8 cellular contexts compared by ENCODE assay signal in genomic region chr1:204411451-204412245, GRCh38. TPM values are rescaled to one million over a fixed set of nuclear protein-coding genes. Genes with fewer than 3 reads are reported as not detected.
DNase-seq lines count a peak whose midpoint lies in the region; ATAC-seq and TF ChIP-seq lines count a peak whose summit lies in the region.

TSS of gene PPP1R15B (minus strand) at chr1:204411817. CDS start at chr1:204411411, 406 bp downstream.

- peaks cover 4% of the 10 kb centered on the region for H3K4me1 ChIP-seq in mucosa of descending colon (ENCODE audit: low read depth)

- H3K4me3 Mint-ChIP-seq in IgD-negative memory B cell = peak within 1 kb of the TSS; percentile 98 to 100 (median 99)

- H3K9me3 Mint-ChIP-seq in IgD-negative memory B cell = no peaks in the 10 kb centered on the region

- peak; percentile 89 for ATAC-seq in GM21528 (IDR thresholded peaks at IDR 0.05; ENCODE audit: low FRiP score, unreplicated experiment)
- peak; percentile 92 for ATAC-seq in mucosa of descending colon

- peak within 1 kb of the TSS; percentile 99 to 100 (median 99) for H3K27ac Mint-ChIP-seq in IgD-negative memory B cell

- intact Hi-C loops in mucosa of descending colon (cut with DNase I, micrococcal nuclease) = no loop called here

- TF ChIP-seq CTCF in epithelial cell of esophagus (IDR thresholded peaks at IDR 0.05; ENCODE audit: insufficient read depth, low read depth, low read length, missing control alignments) (no peak), mucosa of descending colon (IDR thresholded peaks at IDR 0.05) (peak; percentile 25)

- DNase-seq in DMS 273 (lab: John Stamatoyannopoulos, UW; ENCODE audit: unreplicated experiment) = peak; percentile 100
- peak; percentile 64 for DNase-seq in OCI-M2 (lab: John Stamatoyannopoulos, UW; ENCODE audit: unreplicated experiment)
- peak; percentile 94 for DNase-seq in activated T-cell treated with anti-CD3 and anti-CD28 coated beads for 4 hours
- DNase-seq in epithelial cell of esophagus (ENCODE audit: low read depth) = peak; percentile 99
- peak; percentile 97 to 99 (median 98) for DNase-seq in mucosa of descending colon
- DNase-seq in stimulated activated CD8-positive, alpha-beta memory T cell treated with anti-CD3 and anti-CD28 coated beads, Interleukin-4, amount 100 ng/mL, for 24 hours (ENCODE audit: low read depth) = peak; percentile 95

- H3K36me3 ChIP-seq in mucosa of descending colon (ENCODE audit: low read depth) = peaks cover 3% of the 10 kb centered on the region

- peaks cover 14 to 31% (median 21%) of the 10 kb centered on the region in 3 donors for H3K4me1 Mint-ChIP-seq in IgD-negative memory B cell

- H3K4me3 ChIP-seq in epithelial cell of esophagus (ENCODE audit: low read length) (peak within 1 kb of the TSS; percentile 99), mucosa of descending colon (peak within 1 kb of the TSS; percentile 95)

- H3K36me3 Mint-ChIP-seq in IgD-negative memory B cell = peaks cover 6% of the 10 kb centered on the region

- H3K27me3 Mint-ChIP-seq in IgD-negative memory B cell = no peaks in the 10 kb centered on the region

- H3K9me3 ChIP-seq in mucosa of descending colon = no peaks in the 10 kb centered on the region

RNA-seq across cellular contexts. Expression of gene PPP1R15B, which starts in this region (rescaled TPM):
- polyA plus RNA-seq in IgD-negative memory B cell = 24.4 TPM
- 10 to 100 TPM; 56.7 to 60.2 (median 60.1) TPM for total RNA-seq in mucosa of descending colon

Comparison
In these comparisons a context has a peak if more than half of its experiments do, and no peak if none do; other contexts are left out.
1. Peak in every context shown above with its lines: DNase-seq, ATAC-seq and H3K4me3 ChIP-seq.